ENCODE assay signal across 8 cellular contexts in the genomic region with DNA sequence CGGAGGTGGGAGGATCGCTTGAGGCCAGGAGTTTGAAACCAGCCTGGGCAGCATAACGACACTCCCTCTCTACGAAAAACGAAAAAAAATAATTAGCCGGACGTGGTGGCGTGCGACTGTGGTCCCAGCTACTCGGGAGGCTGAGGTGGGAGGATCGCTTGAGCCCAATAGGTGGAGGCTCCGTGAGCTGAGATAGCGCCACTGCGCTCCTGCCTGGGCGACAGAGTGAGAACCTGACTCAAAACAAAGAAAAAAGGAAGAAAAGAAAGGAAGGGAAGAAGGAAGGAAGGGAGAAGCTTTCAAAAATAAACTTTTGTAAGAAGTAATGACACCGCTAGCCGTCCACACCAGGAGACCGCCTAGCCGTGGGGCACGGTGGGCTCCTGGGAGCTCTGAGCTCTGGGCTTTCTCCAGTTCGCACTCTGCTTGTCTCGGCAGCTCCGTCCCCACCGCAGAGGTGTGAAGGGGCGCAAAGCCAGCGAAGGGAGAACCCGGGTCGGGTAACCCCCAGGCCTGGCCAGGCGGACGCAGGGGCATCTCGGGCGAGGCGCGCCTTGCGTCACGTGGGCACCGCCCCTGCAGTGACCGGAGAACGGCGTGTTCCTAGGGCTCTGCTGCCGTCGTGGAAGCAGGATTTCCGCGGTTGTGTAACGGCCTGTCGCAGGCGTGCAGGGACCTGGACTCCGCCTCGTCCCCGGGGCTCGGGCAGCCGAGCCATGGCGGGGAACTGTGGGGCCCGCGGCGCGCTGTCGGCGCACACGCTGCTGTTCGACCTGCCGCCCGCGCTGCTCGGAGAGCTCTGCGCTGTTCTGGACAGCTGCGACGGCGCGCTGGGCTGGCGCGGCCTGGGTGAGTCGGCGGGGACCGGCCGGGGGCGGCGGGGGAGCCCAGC. TPM values are rescaled to one million over a fixed set of nuclear protein-coding genes. Genes with fewer than 3 reads are reported as not detected.
DNase-seq lines count a peak whose midpoint lies in the region; ATAC-seq and TF ChIP-seq lines count a peak whose summit lies in the region.

A gene with protein sequence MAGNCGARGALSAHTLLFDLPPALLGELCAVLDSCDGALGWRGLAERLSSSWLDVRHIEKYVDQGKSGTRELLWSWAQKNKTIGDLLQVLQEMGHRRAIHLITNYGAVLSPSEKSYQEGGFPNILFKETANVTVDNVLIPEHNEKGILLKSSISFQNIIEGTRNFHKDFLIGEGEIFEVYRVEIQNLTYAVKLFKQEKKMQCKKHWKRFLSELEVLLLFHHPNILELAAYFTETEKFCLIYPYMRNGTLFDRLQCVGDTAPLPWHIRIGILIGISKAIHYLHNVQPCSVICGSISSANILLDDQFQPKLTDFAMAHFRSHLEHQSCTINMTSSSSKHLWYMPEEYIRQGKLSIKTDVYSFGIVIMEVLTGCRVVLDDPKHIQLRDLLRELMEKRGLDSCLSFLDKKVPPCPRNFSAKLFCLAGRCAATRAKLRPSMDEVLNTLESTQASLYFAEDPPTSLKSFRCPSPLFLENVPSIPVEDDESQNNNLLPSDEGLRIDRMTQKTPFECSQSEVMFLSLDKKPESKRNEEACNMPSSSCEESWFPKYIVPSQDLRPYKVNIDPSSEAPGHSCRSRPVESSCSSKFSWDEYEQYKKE (plus strand): TSS at position 631 of the 892 bp plus-strand sequence. CDS start 86 bp downstream, at position 717.

- WGBS in mammary epithelial cell (ENCODE audit: low coverage, missing lambda C conversion rate), result 36% methylated on average over 35 of the region's 78 CpGs
- WGBS in spleen, 5 donors, result 16 to 36% (median 18%) methylated on average over 36 to 78 of the region's 78 CpGs

- CTCF ChIA-PET in mammary epithelial cell (lab: Charles Lee; ENCODE audit: low non-redundant PET), result no interaction called here

- no TSS peak for BruUV-seq in mammary epithelial cell (replicated peaks; lab: Mats Ljungman, UMichigan)

- H3K27ac ChIP-seq in mammary epithelial cell (ENCODE audit: insufficient read depth, low read depth, low read length), result no peak within 1 kb of the TSS
- H3K27ac ChIP-seq in spleen, result peak within 1 kb of the TSS; percentile 88 to 99 (median 94)

- H3K4me3 ChIP-seq in AG10803 (ENCODE audit: low read length), result peak within 1 kb of the TSS; percentile 69
- H3K4me3 ChIP-seq in mammary epithelial cell (replicated peaks in 1 of 3; ENCODE audit: insufficient read depth in 1 of 3, low read depth in 2 of 3, low read length in 3 of 3), result peak within 1 kb of the TSS in 2 of 3 experiments; percentile 33 to 38
- H3K4me3 ChIP-seq in spleen, result peak within 1 kb of the TSS; percentile 32 to 71 (median 52)

- dilution Hi-C loops in mammary epithelial cell (cut with HindIII; ENCODE audit: low sequenced_read_pairs), result no loop called here

- intact Hi-C loops in mammary epithelial cell (cut with micrococcal nuclease) (no loop called here), spleen (cut with DNase I; ENCODE audit: low total_unique reads) (no loop called here)

- H3K9ac ChIP-seq in mammary epithelial cell (ENCODE audit: insufficient read depth, low read length), result no peak within 1 kb of the TSS

- in situ Hi-C loops in mammary epithelial cell (cut with MboI; ENCODE audit: low sequenced_read_pairs in 2 of 2), result no loop called here

- peak within 1 kb of the TSS; percentile 80 for H2AFZ ChIP-seq in mammary epithelial cell (ENCODE audit: low read depth, low read length)

- no peaks in the 10 kb centered on the region for H4K20me1 ChIP-seq in mammary epithelial cell (ENCODE audit: insufficient read depth, low read length)

- peak; percentile 83 to 97 (median 95) for TF ChIP-seq POLR2A in spleen (IDR thresholded peaks at IDR 0.05)

- peak; percentile 49 for DNase-seq in AG10803 (ENCODE audit: low read depth)
- DNase-seq in mammary epithelial cell, result peak; percentile 37
- DNase-seq in iPS-NIHi7 (ENCODE audit: extremely low spot score), result peak; percentile 68
- peak; percentile 96 for DNase-seq in spleen
- no peak for DNase-seq in occipital lobe (lab: John Stamatoyannopoulos, UW)

- H3K4me1 ChIP-seq in mammary epithelial cell (ENCODE audit: insufficient read depth, low read length), result peaks cover 5% of the 10 kb centered on the region
- H3K4me1 ChIP-seq in spleen, result peaks cover 5 to 69% (median 32%) of the 10 kb centered on the region in 6 donors

- no peaks in the 10 kb centered on the region for H3K9me3 ChIP-seq in mammary epithelial cell (replicated peaks; ENCODE audit: insufficient read depth, low read length)
- no peaks in the 10 kb centered on the region for H3K9me3 ChIP-seq in spleen

- no peaks in the 10 kb centered on the region for H3K79me2 ChIP-seq in mammary epithelial cell (ENCODE audit: insufficient read depth, low read length)

- TF ChIP-seq CTCF in AG10803 (conservative IDR thresholded peaks at IDR 0.05; ENCODE audit: low read length) (no peak), mammary epithelial cell (conservative IDR thresholded peaks at IDR 0.05 in 1 of 2, IDR thresholded peaks at IDR 0.05 in 1 of 2; ENCODE audit: extremely low read depth in 1 of 2, insufficient read depth in 1 of 2, low read depth in 1 of 2, low read length in 2 of 2) (no peak), spleen (IDR thresholded peaks at IDR 0.05 in 8 of 11, conservative IDR thresholded peaks at IDR 0.05 in 3 of 11) (peak in 1 of 11 experiments; percentile 34)

- ATAC-seq in GM18858 (IDR thresholded peaks at IDR 0.05; ENCODE audit: unreplicated experiment) (peak; percentile 40), HG03045 (IDR thresholded peaks at IDR 0.05; ENCODE audit: unreplicated experiment) (peak; percentile 58), SK-N-SH treated with all-trans-retinoic acid at 6 μM for 48 hours (peak; percentile 82)

- H3K36me3 ChIP-seq in mammary epithelial cell (ENCODE audit: insufficient read depth, low read length), result no peaks in the 10 kb centered on the region
- peaks cover 0 to under 1% (median 0%) of the 10 kb centered on the region in 6 donors for H3K36me3 ChIP-seq in spleen

- H3K27me3 ChIP-seq in mammary epithelial cell (ENCODE audit: insufficient read depth, low read length) (peaks cover 10% of the 10 kb centered on the region), spleen (replicated peaks in 1 of 7) (peaks cover 0 to 28% (median 0%) of the 10 kb centered on the region in 7 donors)

- peak within 1 kb of the TSS; percentile 77 for H3K4me2 ChIP-seq in mammary epithelial cell (ENCODE audit: insufficient read depth, low read depth, low read length)

TF ChIP-seq in SK-N-SH treated with all-trans-retinoic acid at 6 μM for 48 hours, 23 proteins besides CTCF, POLR2A, EP300 and RAD21:
- TF ChIP-seq ZFP30 (CRISPR knock-in tag; IDR thresholded peaks at IDR 0.05) (no peak), TCF4 (CRISPR knock-in tag; IDR thresholded peaks at IDR 0.05; ENCODE audit: borderline replicate concordance) (no peak), PPARA (CRISPR knock-in tag; IDR thresholded peaks at IDR 0.05; ENCODE audit: borderline replicate concordance) (no peak), TOX (CRISPR knock-in tag; IDR thresholded peaks at IDR 0.05; ENCODE audit: borderline replicate concordance) (no peak), GLIS3 (CRISPR knock-in tag; IDR thresholded peaks at IDR 0.05) (no peak)
- TF ChIP-seq, protein P1, sequence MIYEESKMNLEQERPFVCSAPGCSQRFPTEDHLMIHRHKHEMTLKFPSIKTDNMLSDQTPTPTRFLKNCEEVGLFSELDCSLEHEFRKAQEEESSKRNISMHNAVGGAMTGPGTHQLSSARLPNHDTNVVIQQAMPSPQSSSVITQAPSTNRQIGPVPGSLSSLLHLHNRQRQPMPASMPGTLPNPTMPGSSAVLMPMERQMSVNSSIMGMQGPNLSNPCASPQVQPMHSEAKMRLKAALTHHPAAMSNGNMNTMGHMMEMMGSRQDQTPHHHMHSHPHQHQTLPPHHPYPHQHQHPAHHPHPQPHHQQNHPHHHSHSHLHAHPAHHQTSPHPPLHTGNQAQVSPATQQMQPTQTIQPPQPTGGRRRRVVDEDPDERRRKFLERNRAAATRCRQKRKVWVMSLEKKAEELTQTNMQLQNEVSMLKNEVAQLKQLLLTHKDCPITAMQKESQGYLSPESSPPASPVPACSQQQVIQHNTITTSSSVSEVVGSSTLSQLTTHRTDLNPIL (CRISPR knock-in tag; IDR thresholded peaks at IDR 0.05; ENCODE audit: low read depth), result no peak
- TF ChIP-seq, protein P2, sequence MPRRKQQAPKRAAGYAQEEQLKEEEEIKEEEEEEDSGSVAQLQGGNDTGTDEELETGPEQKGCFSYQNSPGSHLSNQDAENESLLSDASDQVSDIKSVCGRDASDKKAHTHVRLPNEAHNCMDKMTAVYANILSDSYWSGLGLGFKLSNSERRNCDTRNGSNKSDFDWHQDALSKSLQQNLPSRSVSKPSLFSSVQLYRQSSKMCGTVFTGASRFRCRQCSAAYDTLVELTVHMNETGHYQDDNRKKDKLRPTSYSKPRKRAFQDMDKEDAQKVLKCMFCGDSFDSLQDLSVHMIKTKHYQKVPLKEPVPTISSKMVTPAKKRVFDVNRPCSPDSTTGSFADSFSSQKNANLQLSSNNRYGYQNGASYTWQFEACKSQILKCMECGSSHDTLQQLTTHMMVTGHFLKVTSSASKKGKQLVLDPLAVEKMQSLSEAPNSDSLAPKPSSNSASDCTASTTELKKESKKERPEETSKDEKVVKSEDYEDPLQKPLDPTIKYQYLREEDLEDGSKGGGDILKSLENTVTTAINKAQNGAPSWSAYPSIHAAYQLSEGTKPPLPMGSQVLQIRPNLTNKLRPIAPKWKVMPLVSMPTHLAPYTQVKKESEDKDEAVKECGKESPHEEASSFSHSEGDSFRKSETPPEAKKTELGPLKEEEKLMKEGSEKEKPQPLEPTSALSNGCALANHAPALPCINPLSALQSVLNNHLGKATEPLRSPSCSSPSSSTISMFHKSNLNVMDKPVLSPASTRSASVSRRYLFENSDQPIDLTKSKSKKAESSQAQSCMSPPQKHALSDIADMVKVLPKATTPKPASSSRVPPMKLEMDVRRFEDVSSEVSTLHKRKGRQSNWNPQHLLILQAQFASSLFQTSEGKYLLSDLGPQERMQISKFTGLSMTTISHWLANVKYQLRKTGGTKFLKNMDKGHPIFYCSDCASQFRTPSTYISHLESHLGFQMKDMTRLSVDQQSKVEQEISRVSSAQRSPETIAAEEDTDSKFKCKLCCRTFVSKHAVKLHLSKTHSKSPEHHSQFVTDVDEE (CRISPR knock-in tag; IDR thresholded peaks at IDR 0.05), result no peak

RNA-seq across cellular contexts. Expression of the gene that starts here (rescaled TPM):
- total RNA-seq in mammary epithelial cell (under 1 TPM; 0.42 to 0.50 TPM), spleen (100 to 1,000 TPM in 2 of 7 donors, 10 to 100 TPM in 5; 39.0 to 157 (median 79.6) TPM), occipital lobe (5.5 TPM)
- polyA plus RNA-seq in mammary epithelial cell (0.10 TPM), spleen (1 to 10 TPM; 4.4 to 9.4 (median 5.7) TPM)
- polyA minus RNA-seq in mammary epithelial cell, result not detected

Comparison
In these comparisons a context has a peak if more than half of its experiments do, and no peak if none do; other contexts are left out.
1. Peak in DNase-seq, H3K4me3 ChIP-seq and H3K4me2 ChIP-seq in mammary epithelial cell; RNA of the gene not detected or under 1 TPM.